8 cellular contexts compared by ENCODE assay signal in the genomic region with DNA sequence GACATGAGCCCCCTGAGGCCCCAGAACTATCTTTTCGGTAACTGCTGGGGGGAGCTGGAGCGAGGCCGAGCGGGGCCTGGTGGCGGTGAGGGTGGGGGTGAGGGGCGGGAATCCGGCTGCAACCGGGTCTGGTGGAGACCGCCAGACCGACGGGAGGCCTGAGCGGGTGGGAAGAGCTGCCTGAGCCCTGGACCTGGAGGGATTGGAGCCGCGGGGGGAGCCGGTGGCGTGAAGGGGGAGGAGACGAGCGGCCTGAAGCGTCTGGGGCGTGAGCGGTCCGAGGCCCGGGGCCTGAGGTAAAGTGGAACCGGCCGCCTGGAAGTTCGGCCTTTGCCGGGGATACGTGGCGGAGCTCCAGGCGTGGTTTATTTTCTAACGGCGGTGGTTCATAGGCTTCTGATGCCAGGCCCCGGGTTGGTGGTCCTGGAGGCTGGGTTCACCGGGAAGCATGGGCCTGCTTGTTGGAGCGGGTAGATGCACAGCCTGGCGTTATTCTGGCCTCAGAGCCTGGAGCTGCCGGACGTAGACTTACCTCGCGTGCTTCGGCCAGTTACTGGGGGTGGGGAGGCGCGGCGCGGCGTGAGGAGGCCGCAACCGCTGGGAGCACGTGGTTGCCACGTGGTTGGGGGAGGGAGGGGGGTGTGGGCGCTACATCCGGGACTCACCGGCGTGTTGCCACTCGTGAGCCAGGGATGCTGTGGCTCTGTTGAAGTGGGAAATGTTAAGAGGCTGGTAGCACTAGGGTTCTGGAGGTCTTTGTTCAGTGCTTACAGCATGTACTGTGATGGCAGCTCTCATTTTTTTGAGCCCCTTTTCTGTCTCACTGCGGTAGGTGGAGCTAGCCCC. TPM values are rescaled to one million over a fixed set of nuclear protein-coding genes. Genes with fewer than 3 reads are reported as not detected.
DNase-seq lines count a peak whose midpoint lies in the region; ATAC-seq and TF ChIP-seq lines count a peak whose summit lies in the region.

No MANE protein-coding gene starts in this region.

- H3K27ac ChIP-seq in HUES6 (ENCODE audit: low read depth, low read length) (peak overlapping the region; percentile 98), SJSA1 (peak overlapping the region; percentile 81), gastroesophageal sphincter (peak overlapping the region; percentile 89 to 95 (median 94)), suprapubic skin (peak overlapping the region; percentile 96)

- TF ChIP-seq CTCF in gastroesophageal sphincter (IDR thresholded peaks at IDR 0.05) (no peak), suprapubic skin (IDR thresholded peaks at IDR 0.05) (no peak)

- H3K27me3 ChIP-seq in HUES6 (ENCODE audit: control insufficient read depth, insufficient read depth, low read length) (no peaks in the 10 kb centered on the region), SJSA1 (replicated peaks) (no peaks in the 10 kb centered on the region), gastroesophageal sphincter (no peaks in the 10 kb centered on the region), suprapubic skin (no peaks in the 10 kb centered on the region)

- peaks cover 16% of the 10 kb centered on the region for H3K4me1 ChIP-seq in HUES6 (ENCODE audit: control insufficient read depth, insufficient read depth, low read length)
- peaks cover 22% of the 10 kb centered on the region for H3K4me1 ChIP-seq in SJSA1 (replicated peaks)
- H3K4me1 ChIP-seq in gastroesophageal sphincter: peaks cover 0 to 53% (median 0%) of the 10 kb centered on the region in 3 donors
- peaks cover 34% of the 10 kb centered on the region for H3K4me1 ChIP-seq in suprapubic skin

- H3K9ac ChIP-seq in HUES6 (ENCODE audit: low read length): peak overlapping the region; percentile 99

- no peak for TF ChIP-seq POLR2A in gastroesophageal sphincter (IDR thresholded peaks at IDR 0.05)
- no peak for TF ChIP-seq POLR2A in suprapubic skin (IDR thresholded peaks at IDR 0.05)

- ATAC-seq in GM21367 (IDR thresholded peaks at IDR 0.05; ENCODE audit: unreplicated experiment) (peak; percentile 33), gastroesophageal sphincter (peak; percentile 50)

- TF ChIP-seq EP300 in gastroesophageal sphincter (IDR thresholded peaks at IDR 0.05) (no peak), suprapubic skin (IDR thresholded peaks at IDR 0.05) (no peak)

- DNase-seq in D341Med (ENCODE audit: low spot score): peak; percentile 79
- DNase-seq in SJSA1 (ENCODE audit: low read depth in 1 of 2, low spot score in 2 of 2): peak; percentile 88 to 90
- peak; percentile 87 for DNase-seq in activated naive CD4-positive, alpha-beta T cell treated with Interleukin-2 at 50 U/mL for 16 hours
- peak; percentile 47 for DNase-seq in occipital lobe (lab: John Stamatoyannopoulos, UW)
- DNase-seq in suprapubic skin (ENCODE audit: low spot score in 2 of 2): peak; percentile 86 to 88

- H3K36me3 ChIP-seq in HUES6 (ENCODE audit: control insufficient read depth, insufficient read depth, low read length) (peaks cover 48% of the 10 kb centered on the region), SJSA1 (peaks cover 55% of the 10 kb centered on the region), gastroesophageal sphincter (peaks cover 0 to 22% of the 10 kb centered on the region in 2 donors), suprapubic skin (peaks cover 13% of the 10 kb centered on the region)

- H3K4me3 ChIP-seq in HUES6 (ENCODE audit: low read depth, low read length) (peak overlapping the region; percentile 89), SJSA1 (peak overlapping the region; percentile 75), gastroesophageal sphincter (peak overlapping the region; percentile 94 to 98), suprapubic skin (peak overlapping the region; percentile 96)

- 0 to 7% methylated on average over 2 to 6 of the region's 56 CpGs for WGBS in gastroesophageal sphincter (ENCODE audit: low coverage in 1 of 2), 2 donors
- 1% methylated on average over 37 of the region's 56 CpGs for WGBS in suprapubic skin

- H3K9me3 ChIP-seq in HUES6 (ENCODE audit: control insufficient read depth, insufficient read depth, low read depth, low read length): no peaks in the 10 kb centered on the region
- H3K9me3 ChIP-seq in SJSA1 (replicated peaks): no peaks in the 10 kb centered on the region
- H3K9me3 ChIP-seq in gastroesophageal sphincter: no peaks in the 10 kb centered on the region
- H3K9me3 ChIP-seq in suprapubic skin: no peaks in the 10 kb centered on the region

RNA-seq across cellular contexts. Expression of gene NPM1, which starts 0.5 kb away (rescaled TPM):
- 2,195 and 3,207 TPM in 2 replicates for total RNA-seq in SJSA1 (2014; rRNA removed; shearing (Covaris generic))
- total RNA-seq in gastroesophageal sphincter (100 to 1,000 TPM; 532 to 835 (median 744) TPM), occipital lobe (412 TPM), suprapubic skin (100 to 1,000 TPM; 439 to 524 (median 469) TPM)

RNA-seq across cellular contexts. Expression of gene FGF18, which starts 31.3 kb away (rescaled TPM):
- 0.21 TPM in 1 of 2 replicates, not detected in the other for total RNA-seq in SJSA1 (2014; rRNA removed; shearing (Covaris generic))
- 1 to 10 TPM in 2 of 4 donors, not detected in 2; 1.8 to 2.1 TPM for total RNA-seq in gastroesophageal sphincter
- total RNA-seq in occipital lobe: 0.62 TPM
- total RNA-seq in suprapubic skin: 1 to 10 TPM in 1 of 4 donors, under 1 TPM in 3; 0.32 to 3.2 (median 0.50) TPM

Comparison
In these comparisons a context has a peak if more than half of its experiments do, and no peak if none do; other contexts are left out.
1. Peak in every context shown above with its lines: DNase-seq, ATAC-seq, H3K4me3 ChIP-seq and H3K27ac ChIP-seq.